In the genomic region with DNA sequence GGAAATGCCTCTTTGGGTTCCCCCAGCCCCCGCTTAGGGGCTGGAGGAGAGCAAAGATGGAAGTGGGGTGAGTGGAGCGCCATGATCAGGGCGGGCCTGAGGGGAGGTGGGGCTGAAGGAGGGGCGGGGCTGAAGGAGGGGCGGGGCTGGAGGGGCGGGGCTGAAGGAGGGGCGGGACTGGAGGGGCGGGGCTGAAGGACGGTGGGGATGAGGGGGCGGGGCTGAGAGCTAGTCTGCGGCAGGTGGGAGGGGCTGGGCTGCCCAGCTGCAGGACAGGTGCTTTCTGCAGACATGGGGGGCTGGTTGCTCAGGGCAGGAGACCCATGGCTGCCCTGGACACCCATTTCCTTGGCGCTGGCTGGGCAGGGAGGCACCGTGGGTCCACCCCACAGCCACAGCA, we compare ENCODE assay signal across 1 cellular context.
TF ChIP-seq lines count a peak whose summit lies in the region.

No MANE protein-coding gene starts in this region.

TF ChIP-seq in HCT116, 20 proteins besides CTCF, POLR2A, EP300 and RAD21 (continued from another document):
- TF ChIP-seq, protein P1, sequence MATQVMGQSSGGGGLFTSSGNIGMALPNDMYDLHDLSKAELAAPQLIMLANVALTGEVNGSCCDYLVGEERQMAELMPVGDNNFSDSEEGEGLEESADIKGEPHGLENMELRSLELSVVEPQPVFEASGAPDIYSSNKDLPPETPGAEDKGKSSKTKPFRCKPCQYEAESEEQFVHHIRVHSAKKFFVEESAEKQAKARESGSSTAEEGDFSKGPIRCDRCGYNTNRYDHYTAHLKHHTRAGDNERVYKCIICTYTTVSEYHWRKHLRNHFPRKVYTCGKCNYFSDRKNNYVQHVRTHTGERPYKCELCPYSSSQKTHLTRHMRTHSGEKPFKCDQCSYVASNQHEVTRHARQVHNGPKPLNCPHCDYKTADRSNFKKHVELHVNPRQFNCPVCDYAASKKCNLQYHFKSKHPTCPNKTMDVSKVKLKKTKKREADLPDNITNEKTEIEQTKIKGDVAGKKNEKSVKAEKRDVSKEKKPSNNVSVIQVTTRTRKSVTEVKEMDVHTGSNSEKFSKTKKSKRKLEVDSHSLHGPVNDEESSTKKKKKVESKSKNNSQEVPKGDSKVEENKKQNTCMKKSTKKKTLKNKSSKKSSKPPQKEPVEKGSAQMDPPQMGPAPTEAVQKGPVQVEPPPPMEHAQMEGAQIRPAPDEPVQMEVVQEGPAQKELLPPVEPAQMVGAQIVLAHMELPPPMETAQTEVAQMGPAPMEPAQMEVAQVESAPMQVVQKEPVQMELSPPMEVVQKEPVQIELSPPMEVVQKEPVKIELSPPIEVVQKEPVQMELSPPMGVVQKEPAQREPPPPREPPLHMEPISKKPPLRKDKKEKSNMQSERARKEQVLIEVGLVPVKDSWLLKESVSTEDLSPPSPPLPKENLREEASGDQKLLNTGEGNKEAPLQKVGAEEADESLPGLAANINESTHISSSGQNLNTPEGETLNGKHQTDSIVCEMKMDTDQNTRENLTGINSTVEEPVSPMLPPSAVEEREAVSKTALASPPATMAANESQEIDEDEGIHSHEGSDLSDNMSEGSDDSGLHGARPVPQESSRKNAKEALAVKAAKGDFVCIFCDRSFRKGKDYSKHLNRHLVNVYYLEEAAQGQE (IDR thresholded peaks at IDR 0.05; ENCODE audit: low read depth) = no peak
- no peak for TF ChIP-seq FOSL1 (IDR thresholded peaks at IDR 0.05; ENCODE audit: low read depth)
- no peak for TF ChIP-seq SP1 (IDR thresholded peaks at IDR 0.05; ENCODE audit: low read depth)
- TF ChIP-seq EGR1 (IDR thresholded peaks at IDR 0.05; ENCODE audit: low read depth) = no peak
- TF ChIP-seq, protein P2, sequence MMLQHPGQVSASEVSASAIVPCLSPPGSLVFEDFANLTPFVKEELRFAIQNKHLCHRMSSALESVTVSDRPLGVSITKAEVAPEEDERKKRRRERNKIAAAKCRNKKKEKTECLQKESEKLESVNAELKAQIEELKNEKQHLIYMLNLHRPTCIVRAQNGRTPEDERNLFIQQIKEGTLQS (IDR thresholded peaks at IDR 0.05) = no peak
- TF ChIP-seq ZNF274 (IDR thresholded peaks at IDR 0.05; ENCODE audit: low read depth, low read length) = no peak
- TF ChIP-seq POLR2AphosphoS5 (IDR thresholded peaks at IDR 0.05; ENCODE audit: low read depth, low read length) = no peak
TF ChIP-seq in HCT116: peak in this region for 0.
